ENCODE assay signal across 20 cellular contexts in genomic region chr2:185132501-185133041, GRCh38.
DNase-seq lines count a peak whose midpoint lies in the region; ATAC-seq and TF ChIP-seq lines count a peak whose summit lies in the region.
"Had no signal": no experiment of that assay in that cellular context is flagged by ENCODE, and none has a peak within 500 bp of the region (broad histone marks: within the 10 kb centered on the region; RNA-seq: fewer than 3 reads in every experiment).

No MANE protein-coding gene starts in this region.

- H3K4me1 Mint-ChIP-seq in stimulated activated naive CD8-positive, alpha-beta T cell treated with anti-CD3 and anti-CD28 coated beads, Interleukin-15, amount 100 ng/mL, for 72 hours: no peaks in the 10 kb centered on the region
- H3K4me1 Mint-ChIP-seq: CD4-positive, CD25-positive, alpha-beta regulatory T cell had no signal

- H2BK5ac ChIP-seq in neuronal stem cell (ENCODE audit: low read length): no peak overlapping the region

- H4K8ac ChIP-seq in neuronal stem cell (ENCODE audit: low read depth, low read length): no peak overlapping the region

- H3K9me3 ChIP-seq in neuronal stem cell (replicated peaks in 1 of 2; ENCODE audit: control insufficient read depth in 2 of 2, insufficient read depth in 1 of 2, low read depth in 1 of 2, low read length in 2 of 2) (no peaks in the 10 kb centered on the region), suprapubic skin (no peaks in the 10 kb centered on the region)

- no peak overlapping the region for H2BK15ac ChIP-seq in neuronal stem cell (ENCODE audit: low read length)

- H2BK12ac ChIP-seq in neuronal stem cell (ENCODE audit: low read length): no peak overlapping the region

- no peaks in the 10 kb centered on the region for H3K27me3 Mint-ChIP-seq in stimulated activated naive CD8-positive, alpha-beta T cell treated with anti-CD3 and anti-CD28 coated beads, Interleukin-15, amount 100 ng/mL, for 72 hours
- H3K27me3 Mint-ChIP-seq: CD4-positive, CD25-positive, alpha-beta regulatory T cell had no signal

- peak; percentile 28 for ATAC-seq in stimulated activated naive CD8-positive, alpha-beta T cell treated with anti-CD3 and anti-CD28 coated beads, Interleukin-15, amount 100 ng/mL, for 72 hours
- ATAC-seq in stimulated activated naive CD8-positive, alpha-beta T cell treated with anti-CD3 and anti-CD28 coated beads, Interleukin-15, Interleukin-2, amounts not matched to agents 100 U/mL and 50 U/mL, for 24 hours: no peak
- ATAC-seq in HG03135 (IDR thresholded peaks at IDR 0.05; ENCODE audit: unreplicated experiment) (no peak), GM18519 (IDR thresholded peaks at IDR 0.05; ENCODE audit: low FRiP score, unreplicated experiment) (no peak)
- ATAC-seq: PC-3 had no signal

- WGBS in neuronal stem cell (ENCODE audit: extremely low coverage in 2 of 2, insufficient read length in 2 of 2, insufficient replicate concordance in 1 of 2), 2 donors: no CpG with 5 or more reads among the region's 39 CpGs
- WGBS in suprapubic skin: 90% methylated on average over 7 of the region's 39 CpGs

- H3K27me3 ChIP-seq in neuronal stem cell (ENCODE audit: control insufficient read depth in 3 of 3, insufficient read depth in 3 of 3, low read depth in 1 of 3, low read length in 3 of 3) (no peaks in the 10 kb centered on the region), suprapubic skin (no peaks in the 10 kb centered on the region)
- H3K27me3 ChIP-seq: BLaER1 had no signal

- H3K4me3 ChIP-seq in neuronal stem cell (ENCODE audit: low read length in 2 of 2): no peak overlapping the region
- H3K4me3 ChIP-seq in suprapubic skin: no peak overlapping the region
- H3K4me3 ChIP-seq: BLaER1, GM23248 had no signal

- TF ChIP-seq EP300 in suprapubic skin (IDR thresholded peaks at IDR 0.05): no peak

- H2AFZ ChIP-seq in neuronal stem cell (ENCODE audit: low read length): no peak overlapping the region
- H2AFZ ChIP-seq: GM23248 had no signal

- peak overlapping the region; percentile 65 for H3K23ac ChIP-seq in neuronal stem cell (ENCODE audit: low read depth, low read length, poor library complexity)

- H3K79me1 ChIP-seq in neuronal stem cell (ENCODE audit: low read depth, low read length): no peaks in the 10 kb centered on the region

- peak overlapping the region; percentile 37 for H2AK5ac ChIP-seq in neuronal stem cell (ENCODE audit: low read depth, low read length)

- H3K4me1 ChIP-seq in neuronal stem cell (ENCODE audit: control insufficient read depth in 2 of 2, insufficient read depth in 1 of 2, low read depth in 1 of 2, low read length in 2 of 2) (no peaks in the 10 kb centered on the region), suprapubic skin (no peaks in the 10 kb centered on the region)
- H3K4me1 ChIP-seq: BLaER1 had no signal

- H3K27ac Mint-ChIP-seq in stimulated activated naive CD8-positive, alpha-beta T cell treated with anti-CD3 and anti-CD28 coated beads, Interleukin-15, amount 100 ng/mL, for 72 hours: no peak overlapping the region
- H3K27ac Mint-ChIP-seq: CD4-positive, CD25-positive, alpha-beta regulatory T cell; H9 had no signal

- H3K27ac ChIP-seq in neuronal stem cell (replicated peaks; ENCODE audit: low read length): no peak overlapping the region
- H3K27ac ChIP-seq in suprapubic skin: no peak overlapping the region
- H3K27ac ChIP-seq: BLaER1, GM23248 had no signal

- H3K18ac ChIP-seq in neuronal stem cell (ENCODE audit: low read length): peak overlapping the region; percentile 48

- peaks cover 0 to 9% of the 10 kb centered on the region in 2 donors for H3K9me3 Mint-ChIP-seq in stimulated activated naive CD8-positive, alpha-beta T cell treated with anti-CD3 and anti-CD28 coated beads, Interleukin-15, amount 100 ng/mL, for 72 hours
- H3K9me3 Mint-ChIP-seq: H9 had no signal

- no peak for DNase-seq in stimulated activated naive CD8-positive, alpha-beta T cell treated with anti-CD3 and anti-CD28 coated beads, Interleukin-15, amount 100 ng/mL, for 72 hours
- DNase-seq in stimulated activated naive CD8-positive, alpha-beta T cell treated with anti-CD3 and anti-CD28 coated beads, Interleukin-15, Interleukin-2, amounts not matched to agents 100 U/mL and 50 U/mL, for 24 hours: no peak
- no peak for DNase-seq in neuronal stem cell (ENCODE audit: low spot score)
- DNase-seq in suprapubic skin (ENCODE audit: low spot score in 2 of 2): peak; percentile 45 to 69
- DNase-seq in hepatic stellate cell (ENCODE audit: low spot score): no peak
- DNase-seq: CD4-positive, CD25-positive, alpha-beta regulatory T cell; GM23248; H9; KBM-7; MV-4-11; NCI-H1105; NCI-H1436 treated with DMSO at 0.1 percent for 48 hours; NCI-H187 treated with DMSO at 0.1 percent for 48 hours; NCI-H2171 treated with DMSO at 0.1 percent for 48 hours; NCI-H524 treated with DMSO at 0.1 percent for 48 hours; NCI-H774; PC-3 had no signal

- H3K4me3 Mint-ChIP-seq in stimulated activated naive CD8-positive, alpha-beta T cell treated with anti-CD3 and anti-CD28 coated beads, Interleukin-15, amount 100 ng/mL, for 72 hours: no peak overlapping the region
- H3K4me3 Mint-ChIP-seq: CD4-positive, CD25-positive, alpha-beta regulatory T cell; H9 had no signal

- TF ChIP-seq POLR2A in suprapubic skin (IDR thresholded peaks at IDR 0.05): no peak

- peak overlapping the region; percentile 89 for H3K14ac ChIP-seq in neuronal stem cell (ENCODE audit: low read length)

- TF ChIP-seq CTCF in suprapubic skin (IDR thresholded peaks at IDR 0.05): no peak

- no peak overlapping the region for H3K4ac ChIP-seq in neuronal stem cell (ENCODE audit: low read length)

- no peak overlapping the region for H3K4me2 ChIP-seq in neuronal stem cell (ENCODE audit: insufficient read depth, low read length, poor library complexity, severe bottlenecking)
- H3K4me2 ChIP-seq: BLaER1 had no signal

- H2BK120ac ChIP-seq in neuronal stem cell (ENCODE audit: low read depth, low read length): no peak overlapping the region

- H3K36me3 ChIP-seq in neuronal stem cell (replicated peaks in 1 of 2; ENCODE audit: control insufficient read depth in 2 of 2, insufficient read depth in 2 of 2, low read length in 2 of 2) (no peaks in the 10 kb centered on the region), suprapubic skin (no peaks in the 10 kb centered on the region)
- H3K36me3 ChIP-seq: BLaER1 had no signal

- no peak overlapping the region for H3K9ac ChIP-seq in neuronal stem cell (ENCODE audit: low read depth, low read length, poor library complexity)
- H3K9ac ChIP-seq: BLaER1, GM23248 had no signal

- H4K91ac ChIP-seq in neuronal stem cell (ENCODE audit: low read depth, low read length, poor library complexity): no peak overlapping the region

Comparison
In these comparisons a context has a peak if more than half of its experiments do, and no peak if none do; other contexts are left out.
1. DNase-seq: peak in suprapubic skin (2 of 2); none in stimulated activated naive CD8-positive, alpha-beta T cell treated with anti-CD3 and anti-CD28 coated beads, Interleukin-15, amount 100 ng/mL, for 72 hours (0 of 2), stimulated activated naive CD8-positive, alpha-beta T cell treated with anti-CD3 and anti-CD28 coated beads, Interleukin-15, Interleukin-2, amounts not matched to agents 100 U/mL and 50 U/mL, for 24 hours (single experiment), neuronal stem cell (single experiment) and hepatic stellate cell (single experiment).